In genomic region chr1:27318596-27318995, GRCh38 we compare ENCODE assay signal across 19 cellular contexts. TPM values are rescaled to one million over a fixed set of nuclear protein-coding genes. Genes with fewer than 3 reads are reported as not detected.
DNase-seq lines count a peak whose midpoint lies in the region; ATAC-seq and TF ChIP-seq lines count a peak whose summit lies in the region.
"Had no signal": no experiment of that assay in that cellular context is flagged by ENCODE, and none has a peak within 500 bp of the region (broad histone marks: within the 10 kb centered on the region; RNA-seq: fewer than 3 reads in every experiment).

No MANE protein-coding gene starts in this region.

- H3K27me3 ChIP-seq in WERI-Rb-1 (ENCODE audit: insufficient read depth, low read depth, severe bottlenecking) = no peaks in the 10 kb centered on the region

- peaks cover 8% of the 10 kb centered on the region in 2 donors for H3K27me3 Mint-ChIP-seq in natural killer cell treated with Interleukin-12 subunit alpha and Interleukin-12 subunit beta and Interleukin-15 and Interleukin-18, amount 100 ng/mL, for 72 hours
- H3K27me3 Mint-ChIP-seq in natural killer cell (ENCODE audit: low read depth in 2 of 2) = peaks cover 0 to 7% of the 10 kb centered on the region in 2 donors
- H3K27me3 Mint-ChIP-seq in glutamatergic neuron (ENCODE audit: unreplicated experiment) = peaks cover 4% of the 10 kb centered on the region

- H3K27ac ChIP-seq in WERI-Rb-1 = peak overlapping the region; percentile 79

- H3K4me3 Mint-ChIP-seq in natural killer cell treated with Interleukin-12 subunit alpha and Interleukin-12 subunit beta and Interleukin-15 and Interleukin-18, amount 100 ng/mL, for 72 hours = no peak overlapping the region
- H3K4me3 Mint-ChIP-seq in natural killer cell (no peak overlapping the region), glutamatergic neuron (ENCODE audit: unreplicated experiment) (peak overlapping the region; percentile 58)
- H3K4me3 Mint-ChIP-seq: activated CD4-positive, alpha-beta T cell treated with anti-CD3 and anti-CD28 coated beads, Interleukin-2, amount 10 ng/mL, durations not matched to agents 24 days and 14 days; CD8-positive, alpha-beta T cell; stimulated activated effector memory CD8-positive, alpha-beta T cell treated with anti-CD3 and anti-CD28 coated beads, Interleukin-12 subunit alpha, Interleukin-12 subunit beta, amount 100 ng/mL, for 72 hours had no signal

- H3K27ac Mint-ChIP-seq in natural killer cell treated with Interleukin-12 subunit alpha and Interleukin-12 subunit beta and Interleukin-15 and Interleukin-18, amount 100 ng/mL, for 72 hours = no peak overlapping the region
- H3K27ac Mint-ChIP-seq in natural killer cell = no peak overlapping the region
- H3K27ac Mint-ChIP-seq in glutamatergic neuron (ENCODE audit: unreplicated experiment) = peak overlapping the region; percentile 77
- H3K27ac Mint-ChIP-seq: activated CD4-positive, alpha-beta T cell treated with anti-CD3 and anti-CD28 coated beads, Interleukin-2, amount 10 ng/mL, durations not matched to agents 24 days and 14 days; CD8-positive, alpha-beta T cell; progenitor cell of endocrine pancreas; stimulated activated effector memory CD8-positive, alpha-beta T cell treated with anti-CD3 and anti-CD28 coated beads, Interleukin-12 subunit alpha, Interleukin-12 subunit beta, amount 100 ng/mL, for 72 hours had no signal

- no peak overlapping the region for H3K4me3 ChIP-seq in WERI-Rb-1 (ENCODE audit: low read depth, low read length)
- H3K4me3 ChIP-seq: smooth muscle cell had no signal

- peak; percentile 13 for DNase-seq in natural killer cell treated with Interleukin-12 subunit alpha and Interleukin-12 subunit beta and Interleukin-15 and Interleukin-18, amount 100 ng/mL, for 72 hours (ENCODE audit: low spot score)
- no peak for DNase-seq in natural killer cell
- peak; percentile 81 for DNase-seq in WERI-Rb-1
- no peak for DNase-seq in glutamatergic neuron
- no peak for DNase-seq in activated naive CD4-positive, alpha-beta T cell treated with anti-CD3 and anti-CD28 coated beads, Interleukin-2, amount 50 U/mL, for 16 hours
- no peak for DNase-seq in T-helper 2 cell
- DNase-seq: activated CD4-positive, alpha-beta T cell treated with anti-CD3 and anti-CD28 coated beads, Interleukin-2, amount 10 ng/mL, durations not matched to agents 24 days and 14 days; CD8-positive, alpha-beta T cell; head of caudate nucleus; islet precursor cell; NCI-H2081 treated with DMSO at 0.1 percent for 48 hours; SHP77 treated with DMSO at 0.1 percent for 48 hours; trophoblast cell had no signal

- H3K36me3 ChIP-seq in WERI-Rb-1 = peaks cover 4% of the 10 kb centered on the region

- H3K36me3 Mint-ChIP-seq in natural killer cell treated with Interleukin-12 subunit alpha and Interleukin-12 subunit beta and Interleukin-15 and Interleukin-18, amount 100 ng/mL, for 72 hours = no peaks in the 10 kb centered on the region
- H3K36me3 Mint-ChIP-seq in natural killer cell (no peaks in the 10 kb centered on the region), glutamatergic neuron (ENCODE audit: unreplicated experiment) (no peaks in the 10 kb centered on the region)

- peaks cover 6 to 11% of the 10 kb centered on the region in 2 donors for H3K4me1 Mint-ChIP-seq in natural killer cell treated with Interleukin-12 subunit alpha and Interleukin-12 subunit beta and Interleukin-15 and Interleukin-18, amount 100 ng/mL, for 72 hours (ENCODE audit: low read depth in 2 of 2)
- H3K4me1 Mint-ChIP-seq in natural killer cell = peaks cover 12 to 19% of the 10 kb centered on the region in 2 donors
- H3K4me1 Mint-ChIP-seq in glutamatergic neuron (ENCODE audit: low read depth, unreplicated experiment) = peaks cover 17% of the 10 kb centered on the region

- H3K9me3 ChIP-seq in WERI-Rb-1 (ENCODE audit: severe bottlenecking) = no peaks in the 10 kb centered on the region

- H3K9me3 Mint-ChIP-seq in natural killer cell treated with Interleukin-12 subunit alpha and Interleukin-12 subunit beta and Interleukin-15 and Interleukin-18, amount 100 ng/mL, for 72 hours = no peaks in the 10 kb centered on the region
- H3K9me3 Mint-ChIP-seq in natural killer cell (no peaks in the 10 kb centered on the region), glutamatergic neuron (ENCODE audit: unreplicated experiment) (peaks cover 3% of the 10 kb centered on the region)
- H3K9me3 Mint-ChIP-seq: activated CD4-positive, alpha-beta T cell treated with anti-CD3 and anti-CD28 coated beads, Interleukin-2, amount 10 ng/mL, durations not matched to agents 24 days and 14 days; CD8-positive, alpha-beta T cell; stimulated activated effector memory CD8-positive, alpha-beta T cell treated with anti-CD3 and anti-CD28 coated beads, Interleukin-12 subunit alpha, Interleukin-12 subunit beta, amount 100 ng/mL, for 72 hours had no signal

- intact Hi-C loops in natural killer cell (cut with micrococcal nuclease) = no loop called here

- no peak for ATAC-seq in natural killer cell treated with Interleukin-12 subunit alpha and Interleukin-12 subunit beta and Interleukin-15 and Interleukin-18, amount 100 ng/mL, for 72 hours
- ATAC-seq in natural killer cell (no peak), GM19452 (IDR thresholded peaks at IDR 0.05; ENCODE audit: unreplicated experiment) (no peak), HG03025 (IDR thresholded peaks at IDR 0.05; ENCODE audit: low FRiP score, unreplicated experiment) (no peak)
- ATAC-seq: CD8-positive, alpha-beta T cell; HepG2; stimulated activated effector memory CD8-positive, alpha-beta T cell treated with anti-CD3 and anti-CD28 coated beads, Interleukin-12 subunit alpha, Interleukin-12 subunit beta, amount 100 ng/mL, for 72 hours had no signal

- TF ChIP-seq CTCF in natural killer cell (IDR thresholded peaks at IDR 0.05) = no peak
- no peak for TF ChIP-seq CTCF in WERI-Rb-1 (IDR thresholded peaks at IDR 0.05; ENCODE audit: low read depth, low read length)
- TF ChIP-seq CTCF in glutamatergic neuron (IDR thresholded peaks at IDR 0.05; ENCODE audit: partially characterized antibody, unreplicated experiment) = no peak

RNA-seq across cellular contexts. Expression of gene TMEM222, which starts 3.4 kb away (rescaled TPM):
- total RNA-seq in natural killer cell treated with Interleukin-12 subunit alpha and Interleukin-12 subunit beta and Interleukin-15 and Interleukin-18, amount 100 ng/mL, for 72 hours = 10 to 100 TPM; 40.6 to 49.5 TPM
- 10 to 100 TPM; 34.9 to 41.2 (median 37.3) TPM for total RNA-seq in natural killer cell
- 50.0 TPM for total RNA-seq in glutamatergic neuron (ENCODE audit: unreplicated experiment)

RNA-seq across cellular contexts. Expression of gene SYTL1, which starts 23.2 kb away (rescaled TPM):
- total RNA-seq in natural killer cell treated with Interleukin-12 subunit alpha and Interleukin-12 subunit beta and Interleukin-15 and Interleukin-18, amount 100 ng/mL, for 72 hours = 10 to 100 TPM; 24.2 to 39.5 TPM
- total RNA-seq in natural killer cell = 100 to 1,000 TPM; 244 to 312 (median 273) TPM
- total RNA-seq in glutamatergic neuron (ENCODE audit: unreplicated experiment) = 3.2 TPM

RNA-seq across cellular contexts. Expression of gene MAP3K6, which starts 48.2 kb away (rescaled TPM):
- total RNA-seq in natural killer cell treated with Interleukin-12 subunit alpha and Interleukin-12 subunit beta and Interleukin-15 and Interleukin-18, amount 100 ng/mL, for 72 hours = 1 to 10 TPM; 8.5 TPM
- 10 to 100 TPM in 2 of 3 donors, 1 to 10 TPM in 1; 8.2 to 15.1 (median 12.1) TPM for total RNA-seq in natural killer cell
- total RNA-seq in glutamatergic neuron (ENCODE audit: unreplicated experiment) = 10.0 TPM

RNA-seq across cellular contexts. Expression of gene FCN3, which starts 56.0 kb away (rescaled TPM):
- not detected for total RNA-seq in natural killer cell treated with Interleukin-12 subunit alpha and Interleukin-12 subunit beta and Interleukin-15 and Interleukin-18, amount 100 ng/mL, for 72 hours
- total RNA-seq in natural killer cell (not detected), glutamatergic neuron (ENCODE audit: unreplicated experiment) (not detected)
- total RNA-seq: activated CD4-positive, alpha-beta T cell treated with anti-CD3 and anti-CD28 coated beads, Interleukin-2, amount 10 ng/mL, durations not matched to agents 24 days and 14 days; CD8-positive, alpha-beta T cell; HepG2; progenitor cell of endocrine pancreas; smooth muscle cell had no signal

Comparison
In these comparisons a context has a peak if more than half of its experiments do, and no peak if none do; other contexts are left out.
1. DNase-seq: peak in natural killer cell treated with Interleukin-12 subunit alpha and Interleukin-12 subunit beta and Interleukin-15 and Interleukin-18, amount 100 ng/mL, for 72 hours (single experiment) and WERI-Rb-1 (single experiment); none in natural killer cell (single experiment), glutamatergic neuron (single experiment), activated naive CD4-positive, alpha-beta T cell treated with anti-CD3 and anti-CD28 coated beads, Interleukin-2, amount 50 U/mL, for 16 hours (single experiment) and T-helper 2 cell (0 of 5).
2. RNA of gene SYTL1, which starts 23.2 kb away (total RNA-seq): 244 to 312 TPM in natural killer cell; 24.2 to 39.5 TPM in natural killer cell treated with Interleukin-12 subunit alpha and Interleukin-12 subunit beta and Interleukin-15 and Interleukin-18, amount 100 ng/mL, for 72 hours and 3.2 TPM in glutamatergic neuron (single experiment); every median in the first group is over 4 times any median in the second.